ENCODE assay signal across 13 cellular contexts in genomic region chr6:24600903-24601302, GRCh38. TPM values are rescaled to one million over a fixed set of nuclear protein-coding genes. Genes with fewer than 3 reads are reported as not detected.
DNase-seq lines count a peak whose midpoint lies in the region; TF ChIP-seq lines count a peak whose summit lies in the region.
"Had no signal": no experiment of that assay in that cellular context is flagged by ENCODE, and none has a peak within 500 bp of the region (broad histone marks: within the 10 kb centered on the region; RNA-seq: fewer than 3 reads in every experiment).

No MANE protein-coding gene starts in this region.

- H3K27me3 ChIP-seq in BE2C = no peaks in the 10 kb centered on the region
- H3K27me3 ChIP-seq: sigmoid colon had no signal

- no peaks in the 10 kb centered on the region for H3K27me3 Mint-ChIP-seq in activated T-helper 1 cell treated with anti-CD3 and anti-CD28 coated beads, Interleukin-12 subunit alpha, Interleukin-12 subunit beta, Interleukin-2, Interleukin-4 antibody, amounts not matched to agents 30 ng/mL and 10 ng/mL and 1 ng/mL, durations not matched to agents 14 hours and 24 hours and 36 hours (ENCODE audit: insufficient read depth)

- H3K4me3 ChIP-seq in BE2C (ENCODE audit: low read depth, low read length) (no peak overlapping the region), NB4 (ENCODE audit: low read depth, low read length) (no peak overlapping the region), epithelial cell of proximal tubule (ENCODE audit: low read depth, low read length) (no peak overlapping the region)
- H3K4me3 ChIP-seq: esophagus squamous epithelium, sigmoid colon had no signal

- H3K4me1 ChIP-seq in BE2C = no peaks in the 10 kb centered on the region
- H3K4me1 ChIP-seq: esophagus squamous epithelium, sigmoid colon had no signal

- DNase-seq in BE2C (no peak), GM10266 (ENCODE audit: extremely low spot score) (no peak), NB4 (ENCODE audit: low read depth) (peak; percentile 21), epithelial cell of proximal tubule (ENCODE audit: low read depth) (no peak), NCI-H2029 treated with DMSO at 0.1 percent for 48 hours (lab: John Stamatoyannopoulos, UW) (no peak)
- no peak for DNase-seq in activated T-helper 1 cell treated with anti-CD3 and anti-CD28 coated beads, Interleukin-12 subunit alpha, Interleukin-12 subunit beta, Interleukin-2, Interleukin-4 antibody, amounts not matched to agents 30 ng/mL and 10 ng/mL and 1 ng/mL, durations not matched to agents 14 hours and 24 hours and 36 hours (ENCODE audit: low spot score)
- DNase-seq in activated T-cell treated with anti-CD3 and anti-CD28 coated beads, Interleukin-2, amount 50 U/mL, for 48 hours = no peak
- DNase-seq: activated naive CD8-positive, alpha-beta T cell treated with anti-CD3 and anti-CD28 coated beads, Interleukin-2, amount 50 U/mL, for 24 hours; esophagus squamous epithelium; hippocampal formation; NCI-H187; sigmoid colon had no signal

- TF ChIP-seq POLR2A in NB4 (IDR thresholded peaks at IDR 0.05; ENCODE audit: extremely low read depth, insufficient read length) = no peak

- no peaks in the 10 kb centered on the region for H3K9me3 ChIP-seq in BE2C
- H3K9me3 ChIP-seq: esophagus squamous epithelium, sigmoid colon had no signal

- intact Hi-C loops in activated T-helper 1 cell treated with anti-CD3 and anti-CD28 coated beads, Interleukin-12 subunit alpha, Interleukin-12 subunit beta, Interleukin-2, Interleukin-4 antibody, amounts not matched to agents 30 ng/mL and 10 ng/mL and 1 ng/mL, durations not matched to agents 14 hours and 24 hours and 36 hours (cut with micrococcal nuclease) = no loop called here

- no peaks in the 10 kb centered on the region for H3K36me3 ChIP-seq in BE2C
- H3K36me3 ChIP-seq: esophagus squamous epithelium, sigmoid colon had no signal

- H3K36me3 Mint-ChIP-seq in activated T-helper 1 cell treated with anti-CD3 and anti-CD28 coated beads, Interleukin-12 subunit alpha, Interleukin-12 subunit beta, Interleukin-2, Interleukin-4 antibody, amounts not matched to agents 30 ng/mL and 10 ng/mL and 1 ng/mL, durations not matched to agents 14 hours and 24 hours and 36 hours (ENCODE audit: low read depth) = no peaks in the 10 kb centered on the region

- H3K4me1 Mint-ChIP-seq in activated T-helper 1 cell treated with anti-CD3 and anti-CD28 coated beads, Interleukin-12 subunit alpha, Interleukin-12 subunit beta, Interleukin-2, Interleukin-4 antibody, amounts not matched to agents 30 ng/mL and 10 ng/mL and 1 ng/mL, durations not matched to agents 14 hours and 24 hours and 36 hours (ENCODE audit: low read depth) = no peaks in the 10 kb centered on the region
- H3K4me1 Mint-ChIP-seq: activated naive CD8-positive, alpha-beta T cell treated with anti-CD3 and anti-CD28 coated beads, Interleukin-2, amount 50 U/mL, for 24 hours; nephron had no signal

- H3K9me3 Mint-ChIP-seq in activated T-helper 1 cell treated with anti-CD3 and anti-CD28 coated beads, Interleukin-12 subunit alpha, Interleukin-12 subunit beta, Interleukin-2, Interleukin-4 antibody, amounts not matched to agents 30 ng/mL and 10 ng/mL and 1 ng/mL, durations not matched to agents 14 hours and 24 hours and 36 hours = no peaks in the 10 kb centered on the region
- H3K9me3 Mint-ChIP-seq: activated naive CD8-positive, alpha-beta T cell treated with anti-CD3 and anti-CD28 coated beads, Interleukin-2, amount 50 U/mL, for 24 hours; nephron had no signal

- TF ChIP-seq CTCF in BE2C (IDR thresholded peaks at IDR 0.05; ENCODE audit: low read depth, low read length) (peak; percentile 35), GM10266 (IDR thresholded peaks at IDR 0.05; ENCODE audit: control insufficient read depth, insufficient read depth, low read depth, missing control alignments) (peak; percentile 20), NB4 (IDR thresholded peaks at IDR 0.05; ENCODE audit: low read depth, low read length) (no peak), epithelial cell of proximal tubule (conservative IDR thresholded peaks at IDR 0.05; ENCODE audit: low read depth, low read length) (peak; percentile 34)

- H3K4me3 Mint-ChIP-seq in activated T-helper 1 cell treated with anti-CD3 and anti-CD28 coated beads, Interleukin-12 subunit alpha, Interleukin-12 subunit beta, Interleukin-2, Interleukin-4 antibody, amounts not matched to agents 30 ng/mL and 10 ng/mL and 1 ng/mL, durations not matched to agents 14 hours and 24 hours and 36 hours = no peak overlapping the region
- H3K4me3 Mint-ChIP-seq: activated naive CD8-positive, alpha-beta T cell treated with anti-CD3 and anti-CD28 coated beads, Interleukin-2, amount 50 U/mL, for 24 hours; nephron had no signal

- no peak overlapping the region for H3K27ac Mint-ChIP-seq in activated T-helper 1 cell treated with anti-CD3 and anti-CD28 coated beads, Interleukin-12 subunit alpha, Interleukin-12 subunit beta, Interleukin-2, Interleukin-4 antibody, amounts not matched to agents 30 ng/mL and 10 ng/mL and 1 ng/mL, durations not matched to agents 14 hours and 24 hours and 36 hours
- H3K27ac Mint-ChIP-seq: activated naive CD8-positive, alpha-beta T cell treated with anti-CD3 and anti-CD28 coated beads, Interleukin-2, amount 50 U/mL, for 24 hours; nephron had no signal

RNA-seq across cellular contexts. Expression of gene KIAA0319, which starts 45.1 kb away (rescaled TPM):
- not detected for polyA plus RNA-seq in BE2C (2012; ENCODE audit: insufficient read depth, insufficient read length, low read depth)
- 0.07 and 0.17 TPM in 2 replicates for total RNA-seq in epithelial cell of proximal tubule
- not detected in 2 replicates for total RNA-seq in activated T-helper 1 cell treated with anti-CD3 and anti-CD28 coated beads, Interleukin-12 subunit alpha, Interleukin-12 subunit beta, Interleukin-2, Interleukin-4 antibody, amounts not matched to agents 30 ng/mL and 10 ng/mL and 1 ng/mL, durations not matched to agents 14 hours and 24 hours and 36 hours
